In the genomic region with DNA sequence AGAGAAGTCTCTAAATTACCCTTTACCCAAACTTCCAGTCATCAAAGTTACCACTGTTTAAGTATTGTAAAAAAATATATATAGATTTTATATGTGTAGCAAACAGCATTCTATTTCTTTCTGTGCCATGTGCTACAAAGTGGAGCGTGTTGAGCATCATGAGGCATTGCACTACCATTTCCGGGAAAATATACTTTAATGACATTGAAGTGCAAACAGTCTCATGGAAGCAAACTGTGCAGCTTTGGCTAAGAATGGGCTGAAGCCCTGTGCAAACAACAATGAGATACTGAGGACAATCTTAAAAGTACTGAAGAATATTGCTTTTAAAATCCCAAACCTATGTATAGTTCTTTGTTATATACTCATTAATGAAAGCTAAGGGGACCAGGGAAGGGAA, we compare ENCODE assay signal across 24 cellular contexts. TPM values are rescaled to one million over a fixed set of nuclear protein-coding genes. Genes with fewer than 3 reads are reported as not detected.
DNase-seq lines count a peak whose midpoint lies in the region; ATAC-seq and TF ChIP-seq lines count a peak whose summit lies in the region.
"Had no signal": no experiment of that assay in that cellular context is flagged by ENCODE, and none has a peak within 500 bp of the region (broad histone marks: within the 10 kb centered on the region; RNA-seq: fewer than 3 reads in every experiment).

No MANE protein-coding gene starts in this region.

- peaks cover 0 to 7% of the 10 kb centered on the region in 2 donors for H3K9me3 ChIP-seq in ascending aorta
- H3K9me3 ChIP-seq: A549 had no signal

- H3K27ac ChIP-seq in C4-2B (peak overlapping the region; percentile 58), VCaP (peak overlapping the region; percentile 71), ascending aorta (no peak overlapping the region)
- H3K27ac ChIP-seq: 22Rv1; A549; BLaER1 treated with 17β-estradiol and CSF1 and Interleukin-3, amounts not matched to agents 10 nM and 100 nM had no signal

- no peak for TF ChIP-seq CTCF in C4-2B (conservative IDR thresholded peaks at IDR 0.05)
- no peak for TF ChIP-seq CTCF in LNCaP clone FGC (IDR thresholded peaks at IDR 0.05; ENCODE audit: control insufficient read depth, extremely low read depth, insufficient read depth)
- no peak for TF ChIP-seq CTCF in VCaP (conservative IDR thresholded peaks at IDR 0.05)
- no peak for TF ChIP-seq CTCF in ascending aorta (IDR thresholded peaks at IDR 0.05)

- ATAC-seq in left colon, result peak; percentile 92
- ATAC-seq: A549, GM12878 had no signal

- H3K36me3 ChIP-seq in ascending aorta, result no peaks in the 10 kb centered on the region
- H3K36me3 ChIP-seq: BLaER1 treated with 17β-estradiol and CSF1 and Interleukin-3, amounts not matched to agents 10 nM and 100 nM had no signal

- intact Hi-C loops in left colon (cut with DNase I, micrococcal nuclease) (no loop called here), ascending aorta (cut with DNase I) (loop anchor here (10.0 kb wide), 1 partner anchor 132 kb away; no protein-coding TSS in a partner anchor), head of caudate nucleus (cut with DNase I) (no loop called here)

- H3K4me3 ChIP-seq in LNCaP clone FGC (ENCODE audit: low read depth, low read length), result no peak overlapping the region
- no peak overlapping the region for H3K4me3 ChIP-seq in ascending aorta
- H3K4me3 ChIP-seq: A549; BLaER1 treated with 17β-estradiol and CSF1 and Interleukin-3, amounts not matched to agents 10 nM and 100 nM; GM12878 had no signal

- DNase-seq in LNCaP clone FGC (ENCODE audit: low read depth), result peak; percentile 73
- DNase-seq in left colon, result no peak
- DNase-seq in NCI-H1930 (lab: John Stamatoyannopoulos, UW), result no peak
- no peak for DNase-seq in ascending aorta (ENCODE audit: low spot score in 2 of 2)
- DNase-seq in head of caudate nucleus, result no peak
- no peak for DNase-seq in cerebellum (ENCODE audit: low spot score)
- DNase-seq: AML-193; CD4-positive, alpha-beta memory T cell; CD4-positive, CD25-positive, alpha-beta regulatory T cell; CD8-positive, alpha-beta memory T cell; COR-L47; DMS 273 treated with DMSO at 0.1 percent for 48 hours; DMS153; DMS53; DMS79; DND-41; EL; GDM1 had no signal

- H3K4me1 ChIP-seq in ascending aorta, result no peaks in the 10 kb centered on the region
- H3K4me1 ChIP-seq: A549; BLaER1 treated with 17β-estradiol and CSF1 and Interleukin-3, amounts not matched to agents 10 nM and 100 nM had no signal

- no peaks in the 10 kb centered on the region for H3K27me3 ChIP-seq in ascending aorta
- H3K27me3 ChIP-seq: BLaER1 treated with 17β-estradiol and CSF1 and Interleukin-3, amounts not matched to agents 10 nM and 100 nM had no signal

RNA-seq across cellular contexts. Expression of a gene that starts 6.5 kb away (rescaled TPM):
- total RNA-seq in left colon (10 to 100 TPM; 27.0 to 29.3 TPM), ascending aorta (39.2 TPM), cerebellum (15.5 TPM)

RNA-seq across cellular contexts. Expression of a gene that starts 31.9 kb away (rescaled TPM):
- total RNA-seq in left colon (1 to 10 TPM; 3.1 to 3.5 TPM), ascending aorta (28.6 TPM), cerebellum (5.6 TPM)

Comparison
In these comparisons a context has a peak if more than half of its experiments do, and no peak if none do; other contexts are left out.
1. H3K27ac ChIP-seq: peak in C4-2B (single experiment) and VCaP (single experiment); none in ascending aorta (0 of 2).